ENCODE assay signal across 18 cellular contexts in genomic region chr12:119528241-119528640, GRCh38.
DNase-seq lines count a peak whose midpoint lies in the region; ATAC-seq, FAIRE-seq and TF ChIP-seq lines count a peak whose summit lies in the region.
"Had no signal": no experiment of that assay in that cellular context is flagged by ENCODE, and none has a peak within 500 bp of the region (broad histone marks: within the 10 kb centered on the region; RNA-seq: fewer than 3 reads in every experiment).

No MANE protein-coding gene starts in this region.

- H2AFZ ChIP-seq in GM12878 (ENCODE audit: control insufficient read depth, low read depth, low read length) = no peak overlapping the region

- CTCF ChIA-PET in GM12878 (lab: Yijun Ruan, JAX) = no interaction called here

- H3K4me2 ChIP-seq in GM12878 (ENCODE audit: control insufficient read depth, insufficient read depth) = no peak overlapping the region

- no peak for TF ChIP-seq EP300 in GM12878 (IDR thresholded peaks at IDR 0.05; ENCODE audit: borderline replicate concordance in 1 of 2, control insufficient read depth in 1 of 2, low read depth in 2 of 2, low read length in 2 of 2)

- H3K4me1 Mint-ChIP-seq in activated T-helper 17 cell treated with anti-CD3 and anti-CD28 coated beads, Interleukin-2, amount 50 U/mL, for 72 hours = no peaks in the 10 kb centered on the region
- H3K4me1 Mint-ChIP-seq: immature natural killer cell had no signal

- H3K9me3 ChIP-seq in GM12878 (replicated peaks; ENCODE audit: control insufficient read depth, insufficient read depth, low read length) (no peaks in the 10 kb centered on the region), WERI-Rb-1 (ENCODE audit: severe bottlenecking) (no peaks in the 10 kb centered on the region)

- H3K27ac Mint-ChIP-seq in activated T-helper 17 cell treated with anti-CD3 and anti-CD28 coated beads, Interleukin-2, amount 50 U/mL, for 72 hours = no peak overlapping the region
- H3K27ac Mint-ChIP-seq: immature natural killer cell had no signal

- no TSS peak for BruUV-seq in GM12878 (replicated peaks; lab: Mats Ljungman, UMichigan)

- H4K20me1 ChIP-seq in GM12878 (ENCODE audit: control insufficient read depth, insufficient read depth) = no peaks in the 10 kb centered on the region

- H3K79me2 ChIP-seq in GM12878 (ENCODE audit: control insufficient read depth, insufficient read depth, low read length) = no peaks in the 10 kb centered on the region

- SMC1A ChIA-PET in GM12878 (lab: Charles Lee; ENCODE audit: uncharacterized antibody, unreplicated experiment) = no interaction called here

- H3K9me3 Mint-ChIP-seq in activated T-helper 17 cell treated with anti-CD3 and anti-CD28 coated beads, Interleukin-2, amount 50 U/mL, for 72 hours = no peaks in the 10 kb centered on the region

- no peak for FAIRE-seq in GM12878 (lab: Jason Lieb, UNC)
- FAIRE-seq: D721Med, TTC549 had no signal

- H3K27me3 ChIP-seq in GM12878 (replicated peaks in 1 of 2; ENCODE audit: control insufficient read depth in 2 of 2, insufficient read depth in 2 of 2, low read length in 1 of 2) = no peaks in the 10 kb centered on the region
- no peaks in the 10 kb centered on the region for H3K27me3 ChIP-seq in WERI-Rb-1 (ENCODE audit: insufficient read depth, low read depth, severe bottlenecking)
- H3K27me3 ChIP-seq: foreskin keratinocyte had no signal

- no peaks in the 10 kb centered on the region for H3K36me3 Mint-ChIP-seq in activated T-helper 17 cell treated with anti-CD3 and anti-CD28 coated beads, Interleukin-2, amount 50 U/mL, for 72 hours (ENCODE audit: low read depth)
- H3K36me3 Mint-ChIP-seq: immature natural killer cell had no signal

- POLR2A ChIA-PET in GM12878 (lab: Charles Lee) = no interaction called here

- H3K27me3 Mint-ChIP-seq in activated T-helper 17 cell treated with anti-CD3 and anti-CD28 coated beads, Interleukin-2, amount 50 U/mL, for 72 hours = peaks cover 10% of the 10 kb centered on the region

- H3K27ac ChIP-seq in GM12878 (ENCODE audit: control insufficient read depth, insufficient read depth) (no peak overlapping the region), WERI-Rb-1 (no peak overlapping the region)
- H3K27ac ChIP-seq: foreskin keratinocyte had no signal

- WGBS in GM12878 (ENCODE audit: insufficient coverage, insufficient replicate concordance, low lambda C conversion rate, missing lambda C conversion rate) = 91% methylated on average over 1 of the region's 1 CpG

- TF ChIP-seq RAD21 in GM12878 (IDR thresholded peaks at IDR 0.05; ENCODE audit: insufficient read depth, low read depth, low read length) = no peak

- H3K9ac ChIP-seq in GM12878 (ENCODE audit: control insufficient read depth, insufficient read depth, low read length) = no peak overlapping the region

- no peak for ATAC-seq in GM12878
- no peak for ATAC-seq in activated T-helper 17 cell treated with anti-CD3 and anti-CD28 coated beads, Interleukin-2, amount 50 U/mL, for 72 hours (replicated peaks)
- ATAC-seq: foreskin keratinocyte had no signal

- RAD21 ChIA-PET in GM12878 (lab: Charles Lee; ENCODE audit: unreplicated experiment) = no interaction called here

- H3K4me3 ChIP-seq in GM12878 = no peak overlapping the region
- no peak overlapping the region for H3K4me3 ChIP-seq in WERI-Rb-1 (ENCODE audit: low read depth, low read length)

- DNase-seq in ELR (ENCODE audit: low read depth) (peak; percentile 7), M059J (ENCODE audit: low read depth) (peak; percentile 17), GM12878 (ENCODE audit: low read depth, low spot score) (no peak), kidney tubule cell (ENCODE audit: low spot score) (peak; percentile 44), GDM1 (lab: John Stamatoyannopoulos, UW) (no peak), WERI-Rb-1 (no peak)
- no peak for DNase-seq in NK-92 treated with Interleukin-12 subunit alpha and Interleukin-12 subunit beta, amount 100 ng/mL, for 24 hours (lab: John Stamatoyannopoulos, UW)
- DNase-seq: activated effector memory CD4-positive, alpha-beta T cell treated with Interleukin-2 at 50 U/mL for 16 hours; anterior cingulate cortex; foreskin keratinocyte; immature natural killer cell; NCI-H1436; NCI-H526; posterior cingulate gyrus; stimulated activated CD4-positive, alpha-beta T cell treated with anti-CD3 and anti-CD28 coated beads, Interleukin-15, amount 100 ng/mL, for 24 hours had no signal

- H3K4me3 Mint-ChIP-seq in activated T-helper 17 cell treated with anti-CD3 and anti-CD28 coated beads, Interleukin-2, amount 50 U/mL, for 72 hours = no peak overlapping the region
- H3K4me3 Mint-ChIP-seq: immature natural killer cell had no signal

- in situ Hi-C loops in GM12878 (cut with MboI) = loop anchor here (25.0 kb wide), 1 partner anchor 1416 kb away; the partner anchor contains the start of gene VSIG10

- H3K4me1 ChIP-seq in GM12878 (ENCODE audit: control insufficient read depth, insufficient read depth, low read length) = no peaks in the 10 kb centered on the region
- H3K4me1 ChIP-seq: foreskin keratinocyte had no signal

- intact Hi-C loops in GM12878 (cut with micrococcal nuclease; ENCODE audit: unreplicated experiment) = no loop called here

- TF ChIP-seq CTCF in GM12878 (IDR thresholded peaks at IDR 0.05 in 2 of 3, conservative IDR thresholded peaks at IDR 0.05 in 1 of 3; ENCODE audit: control insufficient read depth in 2 of 3, extremely low read depth in 1 of 3, insufficient read depth in 1 of 3, low read depth in 3 of 3, low read length in 3 of 3) = no peak
- TF ChIP-seq CTCF in WERI-Rb-1 (IDR thresholded peaks at IDR 0.05; ENCODE audit: low read depth, low read length) = no peak

- TF ChIP-seq POLR2A in GM12878 (IDR thresholded peaks at IDR 0.05; ENCODE audit: low read depth, low read length) = no peak

- H3K36me3 ChIP-seq in GM12878 (ENCODE audit: control insufficient read depth in 2 of 2, insufficient read depth in 2 of 2, low read length in 1 of 2) = no peaks in the 10 kb centered on the region
- no peaks in the 10 kb centered on the region for H3K36me3 ChIP-seq in WERI-Rb-1

TF ChIP-seq in GM12878, 131 proteins besides CTCF, POLR2A, EP300 and RAD21:
- no peak for TF ChIP-seq NFYA (IDR thresholded peaks at IDR 0.05; ENCODE audit: borderline replicate concordance, low read depth, low read length)
- peak; percentile 76 for TF ChIP-seq REST (IDR thresholded peaks at IDR 0.05; ENCODE audit: low read depth, low read length)

Comparison
In these comparisons a context has a peak if more than half of its experiments do, and no peak if none do; other contexts are left out.
1. DNase-seq: peak in ELR (single experiment), M059J (single experiment) and kidney tubule cell (single experiment); none in GM12878 (single experiment), GDM1 (single experiment), NK-92 treated with Interleukin-12 subunit alpha and Interleukin-12 subunit beta, amount 100 ng/mL, for 24 hours (single experiment) and WERI-Rb-1 (single experiment).